ENCODE assay signal across 10 cellular contexts in genomic region chr4:184097815-184098214, GRCh38.
"Had no signal": no experiment of that assay in that cellular context is flagged by ENCODE, and none has a peak within 500 bp of the region (broad histone marks: within the 10 kb centered on the region; RNA-seq: fewer than 3 reads in every experiment).

No MANE protein-coding gene starts in this region.

- H3K27ac ChIP-seq: neural progenitor cell, thyroid gland had no signal

- H3K4me1 ChIP-seq: thyroid gland, uterus had no signal

- H3K9ac ChIP-seq: neural progenitor cell had no signal

- H3K4me3 Mint-ChIP-seq: neural progenitor cell had no signal

- H3K9me3 ChIP-seq: ovary, stomach, thyroid gland, uterus had no signal

- H3K27ac Mint-ChIP-seq: activated naive CD8-positive, alpha-beta T cell treated with anti-CD3 and anti-CD28 coated beads for 36 hours; neural progenitor cell had no signal

- DNase-seq: activated effector memory CD4-positive, alpha-beta T cell treated with anti-CD3 and anti-CD28 coated beads, Interleukin-2, amount 50 U/mL, for 16 hours; effector CD4-positive, alpha-beta T cell had no signal

- H3K36me3 Mint-ChIP-seq: activated naive CD8-positive, alpha-beta T cell treated with anti-CD3 and anti-CD28 coated beads for 36 hours; neural progenitor cell had no signal

- ATAC-seq: activated CD4-positive, CD25-positive, alpha-beta regulatory T cell treated with anti-CD3 and anti-CD28 coated beads, Interleukin-2, amount 50 U/mL, for 24 hours; SK-N-SH treated with all-trans-retinoic acid at 6 μM for 48 hours had no signal

- H3K9me3 Mint-ChIP-seq: activated naive CD8-positive, alpha-beta T cell treated with anti-CD3 and anti-CD28 coated beads for 36 hours; neural progenitor cell had no signal

- H3K36me3 ChIP-seq: neural progenitor cell, ovary, stomach, thyroid gland, uterus had no signal
